ENCODE assay signal across 20 cellular contexts in genomic region chr7:95157381-95157780, GRCh38.
"Had no signal": no experiment of that assay in that cellular context is flagged by ENCODE, and none has a peak within 500 bp of the region (broad histone marks: within the 10 kb centered on the region; RNA-seq: fewer than 3 reads in every experiment).

No MANE protein-coding gene starts in this region.

- H3K4me1 ChIP-seq: SJCRH30 had no signal

- DNase-seq: IMR-90, Karpas-422, KG1, MG63, NCI-H1092 treated with DMSO at 0.1 percent for 48 hours, NCI-H1436, NCI-H187, NCI-H2029, NCI-H2081 treated with DMSO at 0.1 percent for 48 hours, NCI-H2171, NCI-H226, NCI-H446, NCI-H510A, NCI-H524 treated with DMSO at 0.1 percent for 48 hours, NCI-H69, NCI-H774, RPMI8226, SHP77, SJCRH30, SW 1271 had no signal

- H3K4me3 ChIP-seq: MG63, SJCRH30 had no signal

- H3K36me3 ChIP-seq: MG63, SJCRH30 had no signal

- H3K9me3 ChIP-seq: MG63, SJCRH30 had no signal

- H3K27me3 ChIP-seq: MG63, SJCRH30 had no signal

- H3K27ac ChIP-seq: SJCRH30 had no signal
